In genomic region chr13:112625698-112626097, GRCh38 we compare ENCODE assay signal across 20 cellular contexts.
"Had no signal": no experiment of that assay in that cellular context is flagged by ENCODE, and none has a peak within 500 bp of the region (broad histone marks: within the 10 kb centered on the region; RNA-seq: fewer than 3 reads in every experiment).

No MANE protein-coding gene starts in this region.

- H3K36me3 Mint-ChIP-seq: natural killer cell treated with Interleukin-12 subunit alpha and Interleukin-12 subunit beta and Interleukin-15 and Interleukin-18, amount 100 ng/mL, for 72 hours; neural progenitor cell; stimulated activated naive B cell treated with anti-CD40 and anti-IgM and Interleukin-4, amounts not matched to agents 10 μg/mL and 1 μg/mL and 100 μg/mL, for 72 hours had no signal

- FAIRE-seq: endometrium, frontal cortex, pancreas, urothelium cell line had no signal

- H3K4me1 ChIP-seq: heart left ventricle, neural progenitor cell, pancreas had no signal

- ATAC-seq: esophagus mucosa, mucosa of descending colon, pancreas, right cardiac atrium had no signal

- H3K9me3 Mint-ChIP-seq: natural killer cell treated with Interleukin-12 subunit alpha and Interleukin-12 subunit beta and Interleukin-15 and Interleukin-18, amount 100 ng/mL, for 72 hours; neural progenitor cell; stimulated activated naive B cell treated with anti-CD40 and anti-IgM and Interleukin-4, amounts not matched to agents 10 μg/mL and 1 μg/mL and 100 μg/mL, for 72 hours had no signal

- H3K36me3 ChIP-seq: heart left ventricle, neural progenitor cell, pancreas had no signal

- H3K27me3 ChIP-seq: neural progenitor cell, pancreas had no signal

- H3K9me3 ChIP-seq: heart left ventricle, mucosa of descending colon, pancreas had no signal

- H3K4me2 ChIP-seq: neural progenitor cell had no signal

- H2AFZ ChIP-seq: neural progenitor cell had no signal

- H3K4me3 ChIP-seq: heart left ventricle, mucosa of descending colon, neural progenitor cell, pancreas had no signal

- H3K27ac Mint-ChIP-seq: natural killer cell treated with Interleukin-12 subunit alpha and Interleukin-12 subunit beta and Interleukin-15 and Interleukin-18, amount 100 ng/mL, for 72 hours; neural progenitor cell; progenitor cell of endocrine pancreas; stimulated activated naive B cell treated with anti-CD40 and anti-IgM and Interleukin-4, amounts not matched to agents 10 μg/mL and 1 μg/mL and 100 μg/mL, for 72 hours had no signal

- H3K9ac ChIP-seq: neural progenitor cell had no signal

- H3K27ac ChIP-seq: heart left ventricle, neural progenitor cell, pancreas had no signal

- H3K4me3 Mint-ChIP-seq: natural killer cell treated with Interleukin-12 subunit alpha and Interleukin-12 subunit beta and Interleukin-15 and Interleukin-18, amount 100 ng/mL, for 72 hours; neural progenitor cell; stimulated activated naive B cell treated with anti-CD40 and anti-IgM and Interleukin-4, amounts not matched to agents 10 μg/mL and 1 μg/mL and 100 μg/mL, for 72 hours had no signal

- H3K4me1 Mint-ChIP-seq: neural progenitor cell had no signal

- DNase-seq: effector memory CD4-positive, alpha-beta T cell; heart left ventricle; hippocampal formation; mammary epithelial cell; mucosa of descending colon; occipital lobe; pancreas; right cardiac atrium; stimulated activated CD4-positive, alpha-beta T cell treated with anti-CD3 and anti-CD28 coated beads, Interleukin-15, amount 100 ng/mL, for 24 hours; stimulated activated CD4-positive, alpha-beta T cell treated with anti-CD3 and anti-CD28 coated beads, Interleukin-1b, Interleukin-23, amount 100 ng/mL, for 48 hours; stimulated activated CD4-positive, alpha-beta T cell treated with anti-CD3 and anti-CD28 coated beads, Interleukin-4, amount 100 ng/mL, for 24 hours; stimulated activated naive B cell treated with anti-CD40 and anti-IgM and Interleukin-4, amounts not matched to agents 10 μg/mL and 1 μg/mL and 100 μg/mL, for 72 hours; trophoblast cell had no signal
